Comparison of ENCODE assay signal across 8 cellular contexts in the genomic region with DNA sequence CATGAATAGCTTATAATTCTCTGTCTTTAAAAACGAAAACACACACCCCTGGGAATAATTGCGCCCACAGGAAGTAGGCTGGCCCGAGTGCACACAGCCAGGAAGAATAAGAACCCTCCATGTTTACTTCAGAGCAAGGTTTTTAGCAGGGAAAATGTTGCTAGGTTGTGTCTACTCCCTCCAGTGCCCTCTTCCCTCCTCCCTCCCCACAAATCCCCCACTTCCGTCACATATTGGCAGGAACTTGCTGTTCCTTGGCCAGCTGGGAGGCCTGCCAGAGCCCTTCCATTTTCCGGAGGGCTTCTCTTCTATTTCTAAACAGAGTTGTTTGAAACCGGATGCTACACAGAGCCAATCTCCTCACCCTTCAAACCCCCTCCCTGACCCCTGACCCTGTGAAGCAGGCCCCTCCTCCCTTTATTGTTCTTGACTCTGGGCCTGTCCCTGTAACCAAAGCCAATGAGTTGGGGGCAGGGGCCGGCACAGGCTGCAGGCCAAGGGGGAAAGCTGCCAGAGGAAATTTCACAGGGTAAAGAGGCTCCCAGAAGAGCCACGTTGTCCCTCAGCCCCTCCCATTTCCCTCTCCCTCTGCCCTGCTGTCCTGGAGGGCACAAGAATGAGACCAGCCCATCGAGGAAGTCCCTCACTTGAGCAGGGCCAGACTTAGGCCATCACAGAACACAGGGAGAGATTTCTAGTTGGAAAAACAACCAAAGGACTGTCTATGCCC. TPM values are rescaled to one million over a fixed set of nuclear protein-coding genes. Genes with fewer than 3 reads are reported as not detected.
DNase-seq lines count a peak whose midpoint lies in the region; ATAC-seq lines count a peak whose summit lies in the region.

No MANE protein-coding gene starts in this region.

- POLR2A ChIA-PET in activated CD4-positive, alpha-beta memory T cell treated with anti-CD3 and anti-CD28 coated beads for 36 hours (lab: Charles Lee): no interaction called here

- H3K27ac Mint-ChIP-seq in activated CD4-positive, alpha-beta memory T cell treated with anti-CD3 and anti-CD28 coated beads for 36 hours: no peak overlapping the region

- no peaks in the 10 kb centered on the region for H3K9me3 Mint-ChIP-seq in activated CD4-positive, alpha-beta memory T cell treated with anti-CD3 and anti-CD28 coated beads for 36 hours

- ATAC-seq in HG03469 (IDR thresholded peaks at IDR 0.05; ENCODE audit: unreplicated experiment) (no peak), GM19023 (IDR thresholded peaks at IDR 0.05; ENCODE audit: unreplicated experiment) (no peak)

- peak; percentile 16 for DNase-seq in NCI-H82 (lab: John Stamatoyannopoulos, UW)
- no peak for DNase-seq in NCI-H82 treated with DMSO at 0.1 percent for 48 hours (lab: John Stamatoyannopoulos, UW; ENCODE audit: unreplicated experiment)
- peak; percentile 63 for DNase-seq in cerebellum (ENCODE audit: low spot score)
- DNase-seq in left kidney (ENCODE audit: low read depth, low spot score): peak; percentile 91
- peak; percentile 57 for DNase-seq in stromal cell of bone marrow (ENCODE audit: low read depth)
- DNase-seq in activated CD4-positive, alpha-beta memory T cell treated with anti-CD3 and anti-CD28 coated beads for 36 hours: no peak

- peaks cover 2% of the 10 kb centered on the region for H3K27me3 Mint-ChIP-seq in activated CD4-positive, alpha-beta memory T cell treated with anti-CD3 and anti-CD28 coated beads for 36 hours

- H3K4me3 Mint-ChIP-seq in activated CD4-positive, alpha-beta memory T cell treated with anti-CD3 and anti-CD28 coated beads for 36 hours: no peak overlapping the region

- H3K4me1 Mint-ChIP-seq in activated CD4-positive, alpha-beta memory T cell treated with anti-CD3 and anti-CD28 coated beads for 36 hours (ENCODE audit: low read depth): no peaks in the 10 kb centered on the region

- no peaks in the 10 kb centered on the region for H3K36me3 Mint-ChIP-seq in activated CD4-positive, alpha-beta memory T cell treated with anti-CD3 and anti-CD28 coated beads for 36 hours

- CTCF ChIA-PET in activated CD4-positive, alpha-beta memory T cell treated with anti-CD3 and anti-CD28 coated beads for 36 hours (lab: Charles Lee): interaction anchor here (1.0 to 1.3 kb wide), 2 partner anchors 23 to 84 kb away, joined by 3 to 4 read pairs; no protein-coding TSS in a partner anchor

- intact Hi-C loops in activated CD4-positive, alpha-beta memory T cell treated with anti-CD3 and anti-CD28 coated beads for 36 hours (cut with micrococcal nuclease): no loop called here

RNA-seq across cellular contexts. Expression of a gene that starts 49.8 kb away (rescaled TPM):
- 24.8 TPM for total RNA-seq in cerebellum
- total RNA-seq in activated CD4-positive, alpha-beta memory T cell treated with anti-CD3 and anti-CD28 coated beads for 36 hours: 1 to 10 TPM; 1.3 to 1.5 TPM

Comparison
In these comparisons a context has a peak if more than half of its experiments do, and no peak if none do; other contexts are left out.
1. DNase-seq: peak in NCI-H82 (single experiment), cerebellum (single experiment), left kidney (single experiment) and stromal cell of bone marrow (single experiment); none in NCI-H82 treated with DMSO at 0.1 percent for 48 hours (single experiment) and activated CD4-positive, alpha-beta memory T cell treated with anti-CD3 and anti-CD28 coated beads for 36 hours (single experiment).
2. RNA of a gene that starts 49.8 kb away (total RNA-seq): 24.8 TPM in cerebellum (single experiment); 1.3 to 1.5 TPM in activated CD4-positive, alpha-beta memory T cell treated with anti-CD3 and anti-CD28 coated beads for 36 hours; every median in the first group is over 10 times any median in the second.